16 cellular contexts compared by ENCODE assay signal in the genomic region with DNA sequence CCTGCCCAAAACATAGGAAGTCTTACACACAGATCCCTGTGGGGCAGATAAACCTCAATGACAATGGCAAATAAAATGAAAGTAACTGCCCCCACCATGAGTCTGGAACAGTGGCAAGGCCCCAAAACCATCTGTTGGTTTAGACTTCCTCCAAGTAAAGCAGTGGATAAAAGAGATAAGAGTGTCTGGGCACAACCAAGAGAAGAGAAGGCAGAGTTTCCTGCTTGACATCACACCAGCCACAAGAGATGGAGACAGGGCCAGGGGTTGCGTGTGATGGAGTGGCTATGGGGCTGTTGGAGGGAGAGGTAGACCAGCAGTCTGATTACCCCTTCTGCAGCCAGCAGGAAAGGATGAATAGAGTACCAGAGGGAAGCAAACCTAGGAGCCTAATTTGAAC.
A peak's percentile ranks its signal among the peaks of the same experiment; 100 is the strongest.
DNase-seq lines count a peak whose midpoint lies in the region; ATAC-seq lines count a peak whose summit lies in the region.
"Had no signal": no experiment of that assay in that cellular context is flagged by ENCODE, and none has a peak within 500 bp of the region (broad histone marks: within the 10 kb centered on the region; RNA-seq: fewer than 3 reads in every experiment).

No MANE protein-coding gene starts in this region.

- peak; percentile 48 for ATAC-seq in naive thymus-derived CD4-positive, alpha-beta T cell
- ATAC-seq in GM18870 (IDR thresholded peaks at IDR 0.05; ENCODE audit: unreplicated experiment) (no peak), GM19328 (IDR thresholded peaks at IDR 0.05; ENCODE audit: unreplicated experiment) (no peak)
- ATAC-seq: CD8-positive, alpha-beta T cell; GM12878; HepG2; K562 had no signal

- no peaks in the 10 kb centered on the region for H3K4me1 Mint-ChIP-seq in naive thymus-derived CD4-positive, alpha-beta T cell

- H3K36me3 Mint-ChIP-seq in naive thymus-derived CD4-positive, alpha-beta T cell = no peaks in the 10 kb centered on the region
- H3K36me3 Mint-ChIP-seq: CD14-positive monocyte; CD8-positive, alpha-beta T cell had no signal

- no peaks in the 10 kb centered on the region for H3K9me3 ChIP-seq in naive thymus-derived CD4-positive, alpha-beta T cell (ENCODE audit: control insufficient read depth in 2 of 3, low read length in 3 of 3)

- H3K27me3 Mint-ChIP-seq in naive thymus-derived CD4-positive, alpha-beta T cell = peaks cover 0 to 5% (median 0%) of the 10 kb centered on the region in 5 donors

- CTCF ChIA-PET in naive thymus-derived CD4-positive, alpha-beta T cell (lab: Charles Lee) = no interaction called here

- peaks cover 0 to 12% (median under 1%) of the 10 kb centered on the region in 11 donors for H3K9me3 Mint-ChIP-seq in naive thymus-derived CD4-positive, alpha-beta T cell
- H3K9me3 Mint-ChIP-seq: CD8-positive, alpha-beta T cell had no signal

- no peak overlapping the region for H3K27ac Mint-ChIP-seq in naive thymus-derived CD4-positive, alpha-beta T cell
- H3K27ac Mint-ChIP-seq: CD8-positive, alpha-beta T cell; HFFc6 had no signal

- POLR2A ChIA-PET in naive thymus-derived CD4-positive, alpha-beta T cell (lab: Charles Lee) = no interaction called here

- H3K27me3 ChIP-seq in naive thymus-derived CD4-positive, alpha-beta T cell (ENCODE audit: control insufficient read depth in 2 of 2, insufficient read depth in 2 of 2, low read length in 2 of 2) = no peaks in the 10 kb centered on the region

- intact Hi-C loops in naive thymus-derived CD4-positive, alpha-beta T cell (cut with micrococcal nuclease) = no loop called here

- H3K36me3 ChIP-seq in naive thymus-derived CD4-positive, alpha-beta T cell (ENCODE audit: control insufficient read depth in 2 of 3, insufficient read depth in 3 of 3, low read length in 3 of 3) = no peaks in the 10 kb centered on the region

- no peak overlapping the region for H3K4me3 ChIP-seq in naive thymus-derived CD4-positive, alpha-beta T cell (ENCODE audit: low read length)
- H3K4me3 ChIP-seq: GM12878, K562 had no signal

- H3K27ac ChIP-seq in naive thymus-derived CD4-positive, alpha-beta T cell (ENCODE audit: low read depth, low read length) = no peak overlapping the region
- H3K27ac ChIP-seq: 22Rv1 had no signal

- H3K4me1 ChIP-seq in naive thymus-derived CD4-positive, alpha-beta T cell (ENCODE audit: control insufficient read depth in 2 of 2, insufficient read depth in 2 of 2, low read length in 2 of 2) = no peaks in the 10 kb centered on the region

- H3K4me3 Mint-ChIP-seq in naive thymus-derived CD4-positive, alpha-beta T cell = no peak overlapping the region
- H3K4me3 Mint-ChIP-seq: CD14-positive monocyte; CD8-positive, alpha-beta T cell; HFFc6 had no signal

- peak; percentile 80 for DNase-seq in CMK (ENCODE audit: low read depth)
- DNase-seq in KG1 (lab: John Stamatoyannopoulos, UW) = peak; percentile 47
- peak; percentile 67 for DNase-seq in UCSD-AML1 (lab: John Stamatoyannopoulos, UW; ENCODE audit: unreplicated experiment)
- DNase-seq in naive thymus-derived CD4-positive, alpha-beta T cell = no peak
- no peak for DNase-seq in activated CD4-positive, alpha-beta T cell treated with anti-CD3 and anti-CD28 coated beads for 4 hours
- DNase-seq: CD8-positive, alpha-beta T cell; DMS53; HCEC 1CT; HFFc6 had no signal

Comparison
In these comparisons a context has a peak if more than half of its experiments do, and no peak if none do; other contexts are left out.
1. DNase-seq: peak in CMK (single experiment), KG1 (single experiment) and UCSD-AML1 (single experiment); none in naive thymus-derived CD4-positive, alpha-beta T cell (0 of 9) and activated CD4-positive, alpha-beta T cell treated with anti-CD3 and anti-CD28 coated beads for 4 hours (0 of 2).